20 cellular contexts compared by ENCODE assay signal in genomic region chr1:239112536-239112935, GRCh38.
"Had no signal": no experiment of that assay in that cellular context is flagged by ENCODE, and none has a peak within 500 bp of the region (broad histone marks: within the 10 kb centered on the region; RNA-seq: fewer than 3 reads in every experiment).

No MANE protein-coding gene starts in this region.

- H3K27ac ChIP-seq: right atrium auricular region, thyroid gland had no signal

- H3K27me3 Mint-ChIP-seq: activated naive CD8-positive, alpha-beta T cell; activated T-cell treated with anti-CD3 and anti-CD28 coated beads, Interleukin-2, amount 50 U/mL, for 24 hours; naive B cell; stimulated activated naive B cell treated with anti-CD40 and anti-IgM and Interleukin-4, amounts not matched to agents 10 μg/mL and 1 μg/mL and 100 μg/mL, for 72 hours had no signal

- H3K36me3 Mint-ChIP-seq: activated naive CD8-positive, alpha-beta T cell; naive B cell; stimulated activated naive B cell treated with anti-CD40 and anti-IgM and Interleukin-4, amounts not matched to agents 10 μg/mL and 1 μg/mL and 100 μg/mL, for 72 hours had no signal

- H3K4me1 Mint-ChIP-seq: naive B cell; stimulated activated naive B cell treated with anti-CD40 and anti-IgM and Interleukin-4, amounts not matched to agents 10 μg/mL and 1 μg/mL and 100 μg/mL, for 72 hours had no signal

- H3K9me3 ChIP-seq: right atrium auricular region, thyroid gland had no signal

- H3K4me3 ChIP-seq: lung, right atrium auricular region, thyroid gland had no signal

- H3K27ac Mint-ChIP-seq: activated naive CD8-positive, alpha-beta T cell; activated T-cell treated with anti-CD3 and anti-CD28 coated beads, Interleukin-2, amount 50 U/mL, for 24 hours; naive B cell; stimulated activated naive B cell treated with anti-CD40 and anti-IgM and Interleukin-4, amounts not matched to agents 10 μg/mL and 1 μg/mL and 100 μg/mL, for 72 hours had no signal

- FAIRE-seq: colon, endometrium, islet of Langerhans, urothelium cell line had no signal

- ATAC-seq: esophagus mucosa; stimulated activated naive B cell treated with anti-CD40 and anti-IgM and Interleukin-4, amounts not matched to agents 10 μg/mL and 1 μg/mL and 100 μg/mL, for 72 hours had no signal

- H3K27me3 ChIP-seq: right atrium auricular region, thyroid gland had no signal

- H3K4me1 ChIP-seq: right atrium auricular region, thyroid gland had no signal

- DNase-seq: activated CD4-positive, alpha-beta T cell treated with anti-CD3 and anti-CD28 coated beads for 1 hour; activated CD4-positive, alpha-beta T cell treated with anti-CD3 and anti-CD28 coated beads, Interleukin-2, amount 50 U/mL, for 48 hours; activated T-cell treated with anti-CD3 and anti-CD28 coated beads, Interleukin-2, amount 50 U/mL, for 24 hours; amniotic stem cell; caudate nucleus; naive B cell; posterior cingulate gyrus; stimulated activated CD4-positive, alpha-beta T cell treated with anti-CD3 and anti-CD28 coated beads, Interleukin-15, amount 100 ng/mL, for 24 hours; stimulated activated CD4-positive, alpha-beta T cell treated with anti-CD3 and anti-CD28 coated beads, Interleukin-4, amount 100 ng/mL, for 1 hour; stimulated activated naive B cell treated with anti-CD40 and anti-IgM and Interleukin-4, amounts not matched to agents 10 μg/mL and 1 μg/mL and 100 μg/mL, for 72 hours; T-helper 9 cell; thyroid gland had no signal

- H3K9me3 Mint-ChIP-seq: activated T-cell treated with anti-CD3 and anti-CD28 coated beads, Interleukin-2, amount 50 U/mL, for 24 hours; stimulated activated naive B cell treated with anti-CD40 and anti-IgM and Interleukin-4, amounts not matched to agents 10 μg/mL and 1 μg/mL and 100 μg/mL, for 72 hours had no signal

- H3K36me3 ChIP-seq: right atrium auricular region, thyroid gland had no signal

- H3K4me3 Mint-ChIP-seq: activated naive CD8-positive, alpha-beta T cell; activated T-cell treated with anti-CD3 and anti-CD28 coated beads, Interleukin-2, amount 50 U/mL, for 24 hours; naive B cell; stimulated activated naive B cell treated with anti-CD40 and anti-IgM and Interleukin-4, amounts not matched to agents 10 μg/mL and 1 μg/mL and 100 μg/mL, for 72 hours had no signal
